ENCODE assay signal across 13 cellular contexts in the genomic region with DNA sequence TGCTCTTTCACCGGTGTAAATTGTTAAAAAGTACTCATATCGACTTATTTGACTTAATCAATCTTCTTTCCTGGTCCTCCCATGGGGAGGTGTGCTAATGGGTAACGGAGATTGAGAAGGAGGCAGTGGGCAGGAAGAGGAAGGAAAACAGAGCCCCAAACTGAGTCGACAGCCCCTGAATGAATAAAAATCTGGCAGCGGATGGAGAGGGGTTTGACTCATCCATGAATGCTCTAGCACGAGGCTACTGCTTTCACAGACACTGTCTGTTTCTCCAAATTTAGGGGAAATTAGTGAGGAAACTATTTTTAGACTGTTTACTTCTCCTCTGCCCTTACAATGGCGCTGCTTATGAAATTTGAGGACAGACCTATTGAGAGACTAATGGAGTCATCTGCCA.
DNase-seq lines count a peak whose midpoint lies in the region; ATAC-seq and TF ChIP-seq lines count a peak whose summit lies in the region.
"Had no signal": no experiment of that assay in that cellular context is flagged by ENCODE, and none has a peak within 500 bp of the region (broad histone marks: within the 10 kb centered on the region; RNA-seq: fewer than 3 reads in every experiment).

No MANE protein-coding gene starts in this region.

- no peak for TF ChIP-seq CTCF in fibroblast of pulmonary artery (IDR thresholded peaks at IDR 0.05; ENCODE audit: low read length, missing control alignments)

- peaks cover 27% of the 10 kb centered on the region for H3K4me1 ChIP-seq in SJSA1 (replicated peaks)
- H3K4me1 ChIP-seq: Peyer's patch had no signal

- ATAC-seq in HG03196 (IDR thresholded peaks at IDR 0.05; ENCODE audit: unreplicated experiment): no peak
- ATAC-seq: activated naive CD8-positive, alpha-beta T cell treated with anti-CD3 and anti-CD28 coated beads, Interleukin-2, amount 50 U/mL, for 24 hours; sciatic nerve had no signal

- no peaks in the 10 kb centered on the region for H3K27me3 ChIP-seq in SJSA1 (replicated peaks)
- H3K27me3 ChIP-seq in H7 (ENCODE audit: control insufficient read depth, insufficient read depth, low read length): no peaks in the 10 kb centered on the region
- H3K27me3 ChIP-seq: Peyer's patch had no signal

- H3K4me3 ChIP-seq in SJSA1: no peak overlapping the region
- no peak overlapping the region for H3K4me3 ChIP-seq in fibroblast of pulmonary artery (replicated peaks; ENCODE audit: low read depth, low read length)
- no peak overlapping the region for H3K4me3 ChIP-seq in H7 (ENCODE audit: insufficient read depth, low read depth, low read length)
- H3K4me3 ChIP-seq: Peyer's patch had no signal

- H3K27ac ChIP-seq in SJSA1: peak overlapping the region; percentile 47
- H3K27ac ChIP-seq: Peyer's patch had no signal

- H3K36me3 ChIP-seq in SJSA1 (no peaks in the 10 kb centered on the region), H7 (replicated peaks; ENCODE audit: control insufficient read depth, insufficient read depth, low read length) (no peaks in the 10 kb centered on the region)
- H3K36me3 ChIP-seq: Peyer's patch had no signal

- DNase-seq in SKM-1 treated with dmso at 0.1 percent for 144 hours (lab: John Stamatoyannopoulos, UW; ENCODE audit: unreplicated experiment) (peak; percentile 14), SKM-1 (lab: John Stamatoyannopoulos, UW; ENCODE audit: unreplicated experiment) (no peak), SJSA1 (ENCODE audit: low read depth in 1 of 2, low spot score in 2 of 2) (peak in 1 of 2 experiments; percentile 59), fibroblast of pulmonary artery (ENCODE audit: low read depth) (peak; percentile 50), stromal cell of bone marrow (ENCODE audit: low read depth) (peak; percentile 73), H7 (no peak), NCI-H2081 treated with DMSO at 0.1 percent for 48 hours (lab: John Stamatoyannopoulos, UW) (no peak)
- DNase-seq: ACHN; activated naive CD8-positive, alpha-beta T cell treated with anti-CD3 and anti-CD28 coated beads, Interleukin-2, amount 50 U/mL, for 24 hours; naive B cell; Peyer's patch had no signal

- no peaks in the 10 kb centered on the region for H3K9me3 ChIP-seq in SJSA1 (replicated peaks)
- H3K9me3 ChIP-seq: Peyer's patch had no signal

Comparison
In these comparisons a context has a peak if more than half of its experiments do, and no peak if none do; other contexts are left out.
1. DNase-seq: peak in SKM-1 treated with dmso at 0.1 percent for 144 hours (single experiment), fibroblast of pulmonary artery (single experiment) and stromal cell of bone marrow (single experiment); none in SKM-1 (single experiment), H7 (single experiment) and NCI-H2081 treated with DMSO at 0.1 percent for 48 hours (single experiment).